2 cellular contexts compared by ENCODE assay signal in genomic region chr12:111366075-111366474, GRCh38.
TF ChIP-seq lines count a peak whose summit lies in the region.

No MANE protein-coding gene starts in this region.

TF ChIP-seq in HepG2, 621 proteins besides CTCF, POLR2A, EP300 and RAD21:
- TF ChIP-seq PLSCR1 (CRISPR knock-in tag; IDR thresholded peaks at IDR 0.05; ENCODE audit: borderline replicate concordance) (no peak), ZNF629 (CRISPR knock-in tag; conservative IDR thresholded peaks at IDR 0.05) (peak; percentile 88)
TF ChIP-seq in HepG2: peak in this region for 1.

TF ChIP-seq in K562, 482 proteins besides CTCF, POLR2A, EP300 and RAD21:
- TF ChIP-seq ADNP (tag; IDR thresholded peaks at IDR 0.05), result peak; percentile 64
- no peak for TF ChIP-seq TRIM25 (IDR thresholded peaks at IDR 0.05; ENCODE audit: borderline replicate concordance)
- no peak for TF ChIP-seq ZNF764 (CRISPR knock-in tag; IDR thresholded peaks at IDR 0.05; ENCODE audit: low read depth)
- no peak for TF ChIP-seq TOE1 (IDR thresholded peaks at IDR 0.05; ENCODE audit: borderline replicate concordance)
- no peak for TF ChIP-seq TOE1 (CRISPR knock-in tag; IDR thresholded peaks at IDR 0.05; ENCODE audit: borderline replicate concordance, low read depth)
- peak; percentile 70 for TF ChIP-seq RBM25 (IDR thresholded peaks at IDR 0.05; ENCODE audit: low read depth, low read length, severe bottlenecking)
- no peak for TF ChIP-seq MNT (conservative IDR thresholded peaks at IDR 0.05)
- 0 out of 2 replicates have a peak, but pooled peaks have one; percentile 46 for TF ChIP-seq BCOR (IDR thresholded peaks at IDR 0.05)
- no peak for TF ChIP-seq JUNB (CRISPR knock-in tag; conservative IDR thresholded peaks at IDR 0.05)
